Comparison of ENCODE assay signal across 12 cellular contexts in genomic region chr10:74000892-74001669, GRCh38. TPM values are rescaled to one million over a fixed set of nuclear protein-coding genes. Genes with fewer than 3 reads are reported as not detected.
DNase-seq lines count a peak whose midpoint lies in the region; ATAC-seq and TF ChIP-seq lines count a peak whose summit lies in the region.
"Had no signal": no experiment of that assay in that cellular context is flagged by ENCODE, and none has a peak within 500 bp of the region (broad histone marks: within the 10 kb centered on the region; RNA-seq: fewer than 3 reads in every experiment).

No MANE protein-coding gene starts in this region.

- peaks cover 70 to 76% of the 10 kb centered on the region in 2 donors for H3K4me1 Mint-ChIP-seq in immature natural killer cell
- H3K4me1 Mint-ChIP-seq in stimulated activated naive B cell treated with anti-CD40 and anti-IgM and Interleukin-4, amounts not matched to agents 10 μg/mL and 1 μg/mL and 100 μg/mL, for 72 hours, result peaks cover 21 to 52% of the 10 kb centered on the region in 2 donors

- TF ChIP-seq CTCF in astrocyte of the cerebellum (IDR thresholded peaks at IDR 0.05; ENCODE audit: low read depth, low read length, missing control alignments), result no peak

- ATAC-seq in stimulated activated naive B cell treated with anti-CD40 and anti-IgM and Interleukin-4, amounts not matched to agents 10 μg/mL and 1 μg/mL and 100 μg/mL, for 72 hours (replicated peaks), result no peak
- ATAC-seq in HG02938 (IDR thresholded peaks at IDR 0.05; ENCODE audit: unreplicated experiment), result no peak
- ATAC-seq: stimulated activated naive CD8-positive, alpha-beta T cell treated with anti-CD3 and anti-CD28 coated beads, Interleukin-15, Interleukin-2, amounts not matched to agents 100 U/mL and 50 U/mL, for 24 hours had no signal

- H3K4me3 Mint-ChIP-seq in immature natural killer cell, result peak overlapping the region; percentile 94 to 100 (median 99)
- peak overlapping the region; percentile 0 to 4 for H3K4me3 Mint-ChIP-seq in stimulated activated naive B cell treated with anti-CD40 and anti-IgM and Interleukin-4, amounts not matched to agents 10 μg/mL and 1 μg/mL and 100 μg/mL, for 72 hours

- H3K27ac Mint-ChIP-seq in immature natural killer cell, result peak overlapping the region; percentile 6 to 78 (median 48)
- no peak overlapping the region for H3K27ac Mint-ChIP-seq in stimulated activated naive B cell treated with anti-CD40 and anti-IgM and Interleukin-4, amounts not matched to agents 10 μg/mL and 1 μg/mL and 100 μg/mL, for 72 hours

- H3K4me3 ChIP-seq in astrocyte of the cerebellum (ENCODE audit: low read depth, low read length), result peak overlapping the region; percentile 74

- H3K36me3 Mint-ChIP-seq in immature natural killer cell, result peaks cover 0 to 3% (median 0%) of the 10 kb centered on the region in 3 donors
- peaks cover 24 to 32% of the 10 kb centered on the region in 2 donors for H3K36me3 Mint-ChIP-seq in stimulated activated naive B cell treated with anti-CD40 and anti-IgM and Interleukin-4, amounts not matched to agents 10 μg/mL and 1 μg/mL and 100 μg/mL, for 72 hours

- DNase-seq in NCI-H2171 treated with DMSO at 0.1 percent for 48 hours (lab: John Stamatoyannopoulos, UW) (peak; percentile 2), NCI-H2171 (lab: John Stamatoyannopoulos, UW) (no peak), astrocyte of the cerebellum (ENCODE audit: low read depth) (no peak), immature natural killer cell (no peak), hypothalamus (lab: John Stamatoyannopoulos, UW) (no peak), H4 (ENCODE audit: low spot score) (no peak)
- no peak for DNase-seq in stimulated activated naive B cell treated with anti-CD40 and anti-IgM and Interleukin-4, amounts not matched to agents 10 μg/mL and 1 μg/mL and 100 μg/mL, for 72 hours
- DNase-seq: activated naive CD4-positive, alpha-beta T cell; foreskin melanocyte; stimulated activated naive CD8-positive, alpha-beta T cell treated with anti-CD3 and anti-CD28 coated beads, Interleukin-15, Interleukin-2, amounts not matched to agents 100 U/mL and 50 U/mL, for 24 hours; T-helper 9 cell had no signal

- H3K9me3 Mint-ChIP-seq in immature natural killer cell, result no peaks in the 10 kb centered on the region
- H3K9me3 Mint-ChIP-seq in stimulated activated naive B cell treated with anti-CD40 and anti-IgM and Interleukin-4, amounts not matched to agents 10 μg/mL and 1 μg/mL and 100 μg/mL, for 72 hours, result no peaks in the 10 kb centered on the region

- in situ Hi-C loops in astrocyte of the cerebellum (cut with HindIII; ENCODE audit: low sequenced_read_pairs), result no loop called here

- peaks cover 5 to 15% (median 5%) of the 10 kb centered on the region in 3 donors for H3K27me3 Mint-ChIP-seq in immature natural killer cell (ENCODE audit: low read depth in 3 of 3)
- H3K27me3 Mint-ChIP-seq in stimulated activated naive B cell treated with anti-CD40 and anti-IgM and Interleukin-4, amounts not matched to agents 10 μg/mL and 1 μg/mL and 100 μg/mL, for 72 hours, result no peaks in the 10 kb centered on the region

RNA-seq across cellular contexts. Expression of gene VCL, which starts 3.2 kb away (rescaled TPM):
- polyA plus RNA-seq in immature natural killer cell, result 10 to 100 TPM; 38.6 to 95.0 (median 55.9) TPM
- 47.1 and 53.0 TPM in 2 replicates for total RNA-seq in H4 (2014; rRNA removed; shearing (Covaris generic))
